In genomic region chr2:214593723-214594122, GRCh38 we compare ENCODE assay signal across 13 cellular contexts.
DNase-seq lines count a peak whose midpoint lies in the region; ATAC-seq and TF ChIP-seq lines count a peak whose summit lies in the region.
"Had no signal": no experiment of that assay in that cellular context is flagged by ENCODE, and none has a peak within 500 bp of the region (broad histone marks: within the 10 kb centered on the region; RNA-seq: fewer than 3 reads in every experiment).

No MANE protein-coding gene starts in this region.

- H3K9me3 ChIP-seq in ectodermal cell (ENCODE audit: control insufficient read depth, low read length): no peaks in the 10 kb centered on the region
- no peaks in the 10 kb centered on the region for H3K9me3 ChIP-seq in right lobe of liver
- H3K9me3 ChIP-seq: BLaER1 had no signal

- TF ChIP-seq CTCF in right lobe of liver (IDR thresholded peaks at IDR 0.05): no peak

- ATAC-seq in right lobe of liver (peak; percentile 19 to 56 (median 54)), HG03521 (IDR thresholded peaks at IDR 0.05; ENCODE audit: unreplicated experiment) (no peak)
- ATAC-seq: activated CD8-positive, alpha-beta T cell treated with anti-CD3 and anti-CD28 coated beads for 36 hours had no signal

- H3K27ac ChIP-seq in ACC112 (ENCODE audit: low read depth, low read length) (peak overlapping the region; percentile 14; the same call in 1 of the 2 replicates), ectodermal cell (ENCODE audit: insufficient read depth, low read depth, low read length, poor library complexity, severe bottlenecking) (peak overlapping the region; percentile 57), right lobe of liver (no peak overlapping the region)
- H3K27ac ChIP-seq: BLaER1, skin epidermis had no signal

- no peak for TF ChIP-seq POLR2A in right lobe of liver (IDR thresholded peaks at IDR 0.05)

- intact Hi-C loops in right lobe of liver (cut with DNase I): no loop called here

- H3K4me1 ChIP-seq in ACC112 (ENCODE audit: control insufficient read depth, insufficient read depth, low read length, unreplicated experiment) (peaks cover 9% of the 10 kb centered on the region), ectodermal cell (ENCODE audit: control insufficient read depth, insufficient read depth, low read length) (peaks cover 6% of the 10 kb centered on the region), right lobe of liver (no peaks in the 10 kb centered on the region)
- H3K4me1 ChIP-seq: BLaER1 had no signal

- WGBS in ectodermal cell, 2 experiments: 0 to 10% methylated on average over 1 of the region's 1 CpG
- WGBS in right lobe of liver (ENCODE audit: insufficient coverage, low coverage, low lambda C conversion rate, missing lambda C conversion rate): 30% methylated on average over 1 of the region's 1 CpG

- H3K4me3 ChIP-seq in ACC112 (ENCODE audit: low read depth, low read length): no peak overlapping the region
- no peak overlapping the region for H3K4me3 ChIP-seq in ectodermal cell (ENCODE audit: insufficient read depth, low read depth, low read length)
- H3K4me3 ChIP-seq in right lobe of liver: no peak overlapping the region
- H3K4me3 ChIP-seq: BLaER1, skin epidermis had no signal

- no peaks in the 10 kb centered on the region for H3K79me2 ChIP-seq in ACC112 (ENCODE audit: control insufficient read depth, insufficient read depth, low read length, unreplicated experiment)

- no peaks in the 10 kb centered on the region for H3K36me3 ChIP-seq in ACC112 (ENCODE audit: insufficient read depth, low read length)
- no peaks in the 10 kb centered on the region for H3K36me3 ChIP-seq in ectodermal cell (ENCODE audit: control insufficient read depth, insufficient read depth, low read length)
- no peaks in the 10 kb centered on the region for H3K36me3 ChIP-seq in right lobe of liver
- H3K36me3 ChIP-seq: BLaER1 had no signal

- peak; percentile 40 for DNase-seq in HK-2 (ENCODE audit: unreplicated experiment)
- no peak for DNase-seq in right lobe of liver
- no peak for DNase-seq in NCI-H345 treated with DMSO at 0.1 percent for 48 hours (lab: John Stamatoyannopoulos, UW; ENCODE audit: unreplicated experiment)
- no peak for DNase-seq in globus pallidus (ENCODE audit: low spot score)
- no peak for DNase-seq in NCI-H1436 treated with DMSO at 0.1 percent for 48 hours (lab: John Stamatoyannopoulos, UW)
- DNase-seq: activated CD8-positive, alpha-beta T cell treated with anti-CD3 and anti-CD28 coated beads for 36 hours; mammary epithelial cell; NCI-H345 had no signal

- H2AFZ ChIP-seq in ACC112 (ENCODE audit: low read length, unreplicated experiment): no peak overlapping the region

- no peaks in the 10 kb centered on the region for H3K27me3 ChIP-seq in ACC112 (ENCODE audit: insufficient read depth, low read length)
- H3K27me3 ChIP-seq in ectodermal cell (ENCODE audit: control insufficient read depth, insufficient read depth, low read length, poor library complexity, severe bottlenecking): no peaks in the 10 kb centered on the region
- H3K27me3 ChIP-seq in right lobe of liver: no peaks in the 10 kb centered on the region
- H3K27me3 ChIP-seq: BLaER1 had no signal

Comparison
In these comparisons a context has a peak if more than half of its experiments do, and no peak if none do; other contexts are left out.
1. H3K27ac ChIP-seq: peak in ACC112 (single experiment) and ectodermal cell (single experiment); none in right lobe of liver (0 of 3).